25 cellular contexts compared by ENCODE assay signal in genomic region chr18:23405626-23406025, GRCh38.
"Had no signal": no experiment of that assay in that cellular context is flagged by ENCODE, and none has a peak within 500 bp of the region (broad histone marks: within the 10 kb centered on the region; RNA-seq: fewer than 3 reads in every experiment).

No MANE protein-coding gene starts in this region.

- DNase-seq: effector memory CD4-positive, alpha-beta T cell; esophagus squamous epithelium; foreskin fibroblast; glutamatergic neuron; immature natural killer cell; left ventricle myocardium inferior; lower lobe of right lung; midbrain; occipital lobe; pancreas; spleen; stimulated activated CD4-positive, alpha-beta T cell treated with anti-CD3 and anti-CD28 coated beads, Interleukin-15, amount 100 ng/mL, for 24 hours; stimulated activated CD4-positive, alpha-beta T cell treated with anti-CD3 and anti-CD28 coated beads, Interleukin-1b, Interleukin-23, amount 100 ng/mL, for 48 hours; stimulated activated CD4-positive, alpha-beta T cell treated with anti-CD3 and anti-CD28 coated beads, Interleukin-4, amount 100 ng/mL, for 24 hours; tibial artery had no signal

- H3K27ac ChIP-seq: epithelial cell of prostate, gastroesophageal sphincter, left ventricle myocardium inferior, lower lobe of right lung, pancreas, tibial artery had no signal

- H3K27me3 Mint-ChIP-seq: memory B cell; natural killer cell treated with Interleukin-12 subunit alpha and Interleukin-12 subunit beta and Interleukin-15 and Interleukin-18, amount 100 ng/mL, for 72 hours; progenitor cell of endocrine pancreas; stimulated activated memory B cell treated with anti-CD40 and anti-IgM and Interleukin-4, amounts not matched to agents 10 μg/mL and 1 μg/mL and 100 μg/mL, for 72 hours; stimulated activated naive CD8-positive, alpha-beta T cell treated with anti-CD3 and anti-CD28 coated beads, Interleukin-15, Interleukin-2, amounts not matched to agents 100 ng/mL and 50 ng/mL, for 24 hours had no signal

- FAIRE-seq: endometrium, keratinocyte, pancreas had no signal

- H3K36me3 ChIP-seq: esophagus squamous epithelium, gastroesophageal sphincter, left ventricle myocardium inferior, lower lobe of right lung, pancreas, spleen, tibial artery had no signal

- H3K4me3 ChIP-seq: esophagus squamous epithelium, gastroesophageal sphincter, left ventricle myocardium inferior, lower lobe of right lung, pancreas, spleen, tibial artery had no signal

- H3K9me3 ChIP-seq: esophagus squamous epithelium, gastroesophageal sphincter, left ventricle myocardium inferior, lower lobe of right lung, pancreas, spleen, tibial artery had no signal

- ATAC-seq: gastroesophageal sphincter; natural killer cell treated with Interleukin-12 subunit alpha and Interleukin-12 subunit beta and Interleukin-15 and Interleukin-18, amount 100 ng/mL, for 72 hours; sciatic nerve; stimulated activated memory B cell treated with anti-CD40 and anti-IgM and Interleukin-4, amounts not matched to agents 10 μg/mL and 1 μg/mL and 100 μg/mL, for 72 hours had no signal

- H3K4me3 Mint-ChIP-seq: immature natural killer cell; memory B cell; natural killer cell treated with Interleukin-12 subunit alpha and Interleukin-12 subunit beta and Interleukin-15 and Interleukin-18, amount 100 ng/mL, for 72 hours; stimulated activated memory B cell treated with anti-CD40 and anti-IgM and Interleukin-4, amounts not matched to agents 10 μg/mL and 1 μg/mL and 100 μg/mL, for 72 hours; stimulated activated naive CD8-positive, alpha-beta T cell treated with anti-CD3 and anti-CD28 coated beads, Interleukin-15, Interleukin-2, amounts not matched to agents 100 ng/mL and 50 ng/mL, for 24 hours had no signal

- H3K4me1 ChIP-seq: gastroesophageal sphincter, pancreas, tibial artery had no signal

- H3K27me3 ChIP-seq: esophagus squamous epithelium, gastroesophageal sphincter, pancreas, spleen, tibial artery had no signal

- H3K9me3 Mint-ChIP-seq: immature natural killer cell; natural killer cell treated with Interleukin-12 subunit alpha and Interleukin-12 subunit beta and Interleukin-15 and Interleukin-18, amount 100 ng/mL, for 72 hours; stimulated activated naive CD8-positive, alpha-beta T cell treated with anti-CD3 and anti-CD28 coated beads, Interleukin-15, Interleukin-2, amounts not matched to agents 100 ng/mL and 50 ng/mL, for 24 hours had no signal

- H3K27ac Mint-ChIP-seq: memory B cell; progenitor cell of endocrine pancreas; stimulated activated memory B cell treated with anti-CD40 and anti-IgM and Interleukin-4, amounts not matched to agents 10 μg/mL and 1 μg/mL and 100 μg/mL, for 72 hours; stimulated activated naive CD8-positive, alpha-beta T cell treated with anti-CD3 and anti-CD28 coated beads, Interleukin-15, Interleukin-2, amounts not matched to agents 100 ng/mL and 50 ng/mL, for 24 hours had no signal

- H3K4me1 Mint-ChIP-seq: stimulated activated memory B cell treated with anti-CD40 and anti-IgM and Interleukin-4, amounts not matched to agents 10 μg/mL and 1 μg/mL and 100 μg/mL, for 72 hours had no signal
